20 cellular contexts compared by ENCODE assay signal in genomic region chr11:61575886-61576516, GRCh38. TPM values are rescaled to one million over a fixed set of nuclear protein-coding genes. Genes with fewer than 3 reads are reported as not detected.
A peak's percentile ranks its signal among the peaks of the same experiment; 100 is the strongest.
DNase-seq lines count a peak whose midpoint lies in the region; ATAC-seq and TF ChIP-seq lines count a peak whose summit lies in the region.
"Had no signal": no experiment of that assay in that cellular context is flagged by ENCODE, and none has a peak within 500 bp of the region (broad histone marks: within the 10 kb centered on the region; RNA-seq: fewer than 3 reads in every experiment).

No MANE protein-coding gene starts in this region.

- POLR2A ChIA-PET in GM10248 (lab: Yijun Ruan, JAX), result no interaction called here

- intact Hi-C loops in heart left ventricle (cut with DNase I) (loop anchor here in 9 of 10 donors (2.0 to 10.0 kb wide), 10 partner anchors 41 to 129 kb away; a partner anchor contains a TSS), prostate gland (cut with DNase I) (no loop called here)

- peaks cover 0 to 13% (median 0%) of the 10 kb centered on the region in 5 experiments for H3K9me3 Mint-ChIP-seq in brain
- no peaks in the 10 kb centered on the region for H3K9me3 Mint-ChIP-seq in stimulated activated naive B cell treated with anti-CD40 and anti-IgM and Interleukin-4, amounts not matched to agents 10 μg/mL and 1 μg/mL and 100 μg/mL, for 72 hours

- H3K36me3 Mint-ChIP-seq in brain, result no peaks in the 10 kb centered on the region
- no peaks in the 10 kb centered on the region for H3K36me3 Mint-ChIP-seq in stimulated activated naive B cell treated with anti-CD40 and anti-IgM and Interleukin-4, amounts not matched to agents 10 μg/mL and 1 μg/mL and 100 μg/mL, for 72 hours

- peak; percentile 48 to 73 (median 53) for ATAC-seq in heart left ventricle
- no peak for ATAC-seq in HG03439 (IDR thresholded peaks at IDR 0.05; ENCODE audit: unreplicated experiment)
- ATAC-seq in stimulated activated naive B cell treated with anti-CD40 and anti-IgM and Interleukin-4, amounts not matched to agents 10 μg/mL and 1 μg/mL and 100 μg/mL, for 72 hours (replicated peaks), result no peak
- ATAC-seq: GM12878, HCT116 had no signal

- no peak for TF ChIP-seq CTCF in brain (conservative IDR thresholded peaks at IDR 0.05)
- peak in 6 of 12 donors; percentile 12 to 52 (median 40) for TF ChIP-seq CTCF in heart left ventricle (IDR thresholded peaks at IDR 0.05)
- TF ChIP-seq CTCF in prostate gland (IDR thresholded peaks at IDR 0.05), result no peak
- TF ChIP-seq CTCF in GM10248 (IDR thresholded peaks at IDR 0.05; ENCODE audit: control extremely low read depth, extremely low read depth, low read depth, missing control alignments), result no peak

- peaks cover 76% of the 10 kb centered on the region for H3K4me1 Mint-ChIP-seq in brain
- H3K4me1 Mint-ChIP-seq in stimulated activated naive B cell treated with anti-CD40 and anti-IgM and Interleukin-4, amounts not matched to agents 10 μg/mL and 1 μg/mL and 100 μg/mL, for 72 hours, result peaks cover 5 to 19% of the 10 kb centered on the region in 2 donors

- WGBS in heart left ventricle, 4 donors, result 60 to 68% (median 61%) methylated on average over 5 to 12 of the region's 12 CpGs
- WGBS in prostate gland, result 83% methylated on average over 11 of the region's 12 CpGs

- H3K36me3 ChIP-seq in heart left ventricle, result no peaks in the 10 kb centered on the region
- no peaks in the 10 kb centered on the region for H3K36me3 ChIP-seq in prostate gland
- H3K36me3 ChIP-seq: BLaER1 treated with 17β-estradiol and CSF1 and Interleukin-3, amounts not matched to agents 10 nM and 100 nM; Peyer's patch had no signal

- H3K9me3 ChIP-seq in heart left ventricle, result no peaks in the 10 kb centered on the region
- H3K9me3 ChIP-seq in prostate gland, result no peaks in the 10 kb centered on the region
- H3K9me3 ChIP-seq: BLaER1 treated with 17β-estradiol and CSF1 and Interleukin-3, amounts not matched to agents 10 nM and 100 nM; Peyer's patch had no signal

- peaks cover 0 to 61% (median 15%) of the 10 kb centered on the region in 12 donors for H3K4me1 ChIP-seq in heart left ventricle
- H3K4me1 ChIP-seq in prostate gland (replicated peaks), result peaks cover 11% of the 10 kb centered on the region

- no peak overlapping the region for H3K4me3 ChIP-seq in heart left ventricle
- no peak overlapping the region for H3K4me3 ChIP-seq in prostate gland
- H3K4me3 ChIP-seq: BLaER1 treated with 17β-estradiol and CSF1 and Interleukin-3, amounts not matched to agents 10 nM and 100 nM; GM12878; Peyer's patch had no signal

- DNase-seq in NCI-H2196 (lab: John Stamatoyannopoulos, UW; ENCODE audit: unreplicated experiment) (peak; percentile 67), NCI-H2196 treated with DMSO at 0.1 percent for 48 hours (lab: John Stamatoyannopoulos, UW; ENCODE audit: unreplicated experiment) (no peak), heart left ventricle (peak; percentile 61 to 78 (median 74)), prostate gland (ENCODE audit: low spot score) (no peak), GM10248 (ENCODE audit: extremely low spot score) (no peak)
- DNase-seq in stimulated activated naive B cell treated with anti-CD40 and anti-IgM and Interleukin-4, amounts not matched to agents 10 μg/mL and 1 μg/mL and 100 μg/mL, for 72 hours, result no peak
- DNase-seq: DMS 273 treated with DMSO at 0.1 percent for 48 hours, EL, NCI-H1092, NCI-H1694 treated with DMSO at 0.1 percent for 48 hours, NCI-H446, NCI-H774, Peyer's patch, SIG-M5 had no signal

- H3K27me3 ChIP-seq in heart left ventricle (peaks cover 0 to 19% (median 2%) of the 10 kb centered on the region in 9 donors), prostate gland (replicated peaks; ENCODE audit: insufficient read depth) (no peaks in the 10 kb centered on the region)

- H3K27ac ChIP-seq in heart left ventricle, result peak overlapping the region in 3 of 12 donors; percentile 17 to 58 (median 22)
- peak overlapping the region; percentile 91 to 95 for H3K27ac ChIP-seq in prostate gland
- H3K27ac ChIP-seq: 22Rv1; BLaER1 treated with 17β-estradiol and CSF1 and Interleukin-3, amounts not matched to agents 10 nM and 100 nM; Peyer's patch had no signal

- CTCF ChIA-PET in GM10248 (lab: Yijun Ruan, JAX), result interaction anchor here (0.9 to 2.6 kb wide), 4 partner anchors 10 to 59 kb away, joined by 3 to 11 read pairs (median 4); no protein-coding TSS in a partner anchor

- H3K27ac Mint-ChIP-seq in brain, result peak overlapping the region in 3 of 5 experiments; percentile 41 to 79 (median 62)
- no peak overlapping the region for H3K27ac Mint-ChIP-seq in stimulated activated naive B cell treated with anti-CD40 and anti-IgM and Interleukin-4, amounts not matched to agents 10 μg/mL and 1 μg/mL and 100 μg/mL, for 72 hours

- TF ChIP-seq POLR2A in heart left ventricle (IDR thresholded peaks at IDR 0.05) (no peak), prostate gland (IDR thresholded peaks at IDR 0.05) (no peak)

- peaks cover 30% of the 10 kb centered on the region for H3K27me3 Mint-ChIP-seq in brain
- peaks cover 72 to 77% of the 10 kb centered on the region in 2 donors for H3K27me3 Mint-ChIP-seq in stimulated activated naive B cell treated with anti-CD40 and anti-IgM and Interleukin-4, amounts not matched to agents 10 μg/mL and 1 μg/mL and 100 μg/mL, for 72 hours

- peak overlapping the region in 1 of 5 experiments; percentile 62 for H3K4me3 Mint-ChIP-seq in brain
- no peak overlapping the region for H3K4me3 Mint-ChIP-seq in stimulated activated naive B cell treated with anti-CD40 and anti-IgM and Interleukin-4, amounts not matched to agents 10 μg/mL and 1 μg/mL and 100 μg/mL, for 72 hours

RNA-seq across cellular contexts. Expression of gene SYT7, which starts 4.9 kb away (rescaled TPM):
- polyA plus RNA-seq in brain (ENCODE audit: insufficient read depth, low read depth, low replicate concordance) (24.6 TPM), heart left ventricle (10 to 100 TPM; 13.0 to 34.7 TPM)
- total RNA-seq in heart left ventricle (10 to 100 TPM; 12.4 to 22.7 (median 17.4) TPM), prostate gland (100 to 1,000 TPM; 114 to 199 TPM)
- total RNA-seq: GM12878 had no signal
- polyA plus RNA-seq: GM12878 had no signal

Comparison
In these comparisons a context has a peak if more than half of its experiments do, and no peak if none do; other contexts are left out.
1. DNase-seq: peak in NCI-H2196 (single experiment) and heart left ventricle (5 of 5); none in NCI-H2196 treated with DMSO at 0.1 percent for 48 hours (single experiment), prostate gland (single experiment), stimulated activated naive B cell treated with anti-CD40 and anti-IgM and Interleukin-4, amounts not matched to agents 10 μg/mL and 1 μg/mL and 100 μg/mL, for 72 hours (single experiment) and GM10248 (single experiment).
2. ATAC-seq: peak in heart left ventricle (4 of 4); none in HG03439 (single experiment) and stimulated activated naive B cell treated with anti-CD40 and anti-IgM and Interleukin-4, amounts not matched to agents 10 μg/mL and 1 μg/mL and 100 μg/mL, for 72 hours (0 of 2).
3. RNA of gene SYT7, which starts 4.9 kb away (total RNA-seq): 114 to 199 TPM in prostate gland; 12.4 to 22.7 TPM in heart left ventricle; every median in the first group is over 4 times any median in the second.